ENCODE assay signal across 16 cellular contexts in genomic region chr2:182088681-182089333, GRCh38.
DNase-seq lines count a peak whose midpoint lies in the region; ATAC-seq, FAIRE-seq and TF ChIP-seq lines count a peak whose summit lies in the region.
"Had no signal": no experiment of that assay in that cellular context is flagged by ENCODE, and none has a peak within 500 bp of the region (broad histone marks: within the 10 kb centered on the region; RNA-seq: fewer than 3 reads in every experiment).

No MANE protein-coding gene starts in this region.

- H2BK12ac ChIP-seq in mesenchymal stem cell (ENCODE audit: low read length in 2 of 2) = no peak overlapping the region

- H3K36me3 ChIP-seq in mesenchymal stem cell (ENCODE audit: control insufficient read depth in 1 of 2, insufficient read depth in 2 of 2, low read depth in 1 of 2, low read length in 2 of 2) = no peaks in the 10 kb centered on the region
- H3K36me3 ChIP-seq: BLaER1 treated with 17β-estradiol and CSF1 and Interleukin-3, amounts not matched to agents 10 nM and 100 nM had no signal

- no peak overlapping the region for H3K4me2 ChIP-seq in mesenchymal stem cell (ENCODE audit: low read length, poor library complexity, severe bottlenecking)
- H3K4me2 ChIP-seq: BLaER1 treated with 17β-estradiol and CSF1 and Interleukin-3, amounts not matched to agents 10 nM and 100 nM had no signal

- H2BK5ac ChIP-seq in mesenchymal stem cell (ENCODE audit: low read depth, low read length, poor library complexity, severe bottlenecking) = no peak overlapping the region

- H3K23ac ChIP-seq in mesenchymal stem cell (ENCODE audit: low read length in 2 of 2) = no peak overlapping the region

- FAIRE-seq in endometrium (lab: Jason Lieb, UNC) = peak; percentile 86
- no peak for FAIRE-seq in GM12891 (lab: Jason Lieb, UNC)

- no peak overlapping the region for H2AK5ac ChIP-seq in mesenchymal stem cell (ENCODE audit: low read length, severe bottlenecking)

- no peak overlapping the region for H2AFZ ChIP-seq in mesenchymal stem cell (ENCODE audit: low read depth, low read length)

- TF ChIP-seq POLR2A in GM12891 (IDR thresholded peaks at IDR 0.05; ENCODE audit: low read depth, low read length) = no peak

- no peak overlapping the region for H4K91ac ChIP-seq in mesenchymal stem cell (ENCODE audit: low read length)

- 100% methylated on average over 1 of the region's 3 CpGs for WGBS in mesenchymal stem cell

- peaks cover 3% of the 10 kb centered on the region for H3K9me3 ChIP-seq in mesenchymal stem cell (ENCODE audit: control insufficient read depth, low read length)

- peak overlapping the region; percentile 16 for H3K9ac ChIP-seq in mesenchymal stem cell (ENCODE audit: low read length)
- H3K9ac ChIP-seq: BLaER1 treated with 17β-estradiol and CSF1 and Interleukin-3, amounts not matched to agents 10 nM and 100 nM had no signal

- H4K8ac ChIP-seq in mesenchymal stem cell (ENCODE audit: low read length) = no peak overlapping the region

- no peaks in the 10 kb centered on the region for H3K4me1 ChIP-seq in mesenchymal stem cell (ENCODE audit: control insufficient read depth, insufficient read depth, low read depth, low read length)
- H3K4me1 ChIP-seq: BLaER1 treated with 17β-estradiol and CSF1 and Interleukin-3, amounts not matched to agents 10 nM and 100 nM had no signal

- H2BK15ac ChIP-seq in mesenchymal stem cell (ENCODE audit: low read depth, poor library complexity, severe bottlenecking) = no peak overlapping the region

- no peak overlapping the region for H3K18ac ChIP-seq in mesenchymal stem cell (ENCODE audit: low read depth in 1 of 2, low read length in 2 of 2)

- H3K4ac ChIP-seq in mesenchymal stem cell (ENCODE audit: low read depth in 1 of 2, low read length in 2 of 2) = no peak overlapping the region

- no peaks in the 10 kb centered on the region for H3K79me1 ChIP-seq in mesenchymal stem cell (replicated peaks; ENCODE audit: low read length, poor library complexity, severe bottlenecking)

- no peak overlapping the region for H3K14ac ChIP-seq in mesenchymal stem cell (ENCODE audit: low read length in 2 of 2)

- DNase-seq in Right ventricle myocardium superior = no peak
- no peak for DNase-seq in cardiac septum (ENCODE audit: low spot score)
- DNase-seq in mesenchymal stem cell = no peak
- no peak for DNase-seq in NCI-H128 (lab: John Stamatoyannopoulos, UW; ENCODE audit: unreplicated experiment)
- DNase-seq in GM12891 (ENCODE audit: insufficient read length, low spot score) = no peak
- DNase-seq: Calu3; CD8-positive, alpha-beta T cell; DMS79; KBM-7; NCI-H1105 treated with DMSO at 0.1 percent for 48 hours; NCI-H1694 treated with DMSO at 0.1 percent for 48 hours; OCI-M1; SHP77 treated with DMSO at 0.1 percent for 48 hours had no signal

- no peak overlapping the region for H2BK120ac ChIP-seq in mesenchymal stem cell (ENCODE audit: low read depth, low read length)

- H3K4me3 ChIP-seq in mesenchymal stem cell (ENCODE audit: insufficient read depth in 1 of 2, low read depth in 1 of 2, low read length in 2 of 2) = no peak overlapping the region
- H3K4me3 ChIP-seq: BLaER1 treated with 17β-estradiol and CSF1 and Interleukin-3, amounts not matched to agents 10 nM and 100 nM had no signal

- H3K27me3 ChIP-seq in mesenchymal stem cell (ENCODE audit: control insufficient read depth in 1 of 2, insufficient read depth in 1 of 2, low read length in 2 of 2) = no peaks in the 10 kb centered on the region
- H3K27me3 ChIP-seq: BLaER1 treated with 17β-estradiol and CSF1 and Interleukin-3, amounts not matched to agents 10 nM and 100 nM had no signal

- ATAC-seq in Right ventricle myocardium superior (ENCODE audit: poor library complexity) (peak; percentile 51), HG03196 (IDR thresholded peaks at IDR 0.05; ENCODE audit: unreplicated experiment) (no peak)
- ATAC-seq: CD8-positive, alpha-beta T cell had no signal

- peak overlapping the region; percentile 16 for H3K27ac ChIP-seq in mesenchymal stem cell (ENCODE audit: low read length, poor library complexity, severe bottlenecking)
- H3K27ac ChIP-seq: BLaER1 treated with 17β-estradiol and CSF1 and Interleukin-3, amounts not matched to agents 10 nM and 100 nM had no signal

- intact Hi-C loops in Right ventricle myocardium superior (cut with DNase I) (no loop called here), cardiac septum (cut with DNase I) (no loop called here)

TF ChIP-seq in GM12891, 5 proteins besides CTCF, POLR2A, EP300 and RAD21:
- TF ChIP-seq TAF1 (IDR thresholded peaks at IDR 0.05; ENCODE audit: low read depth, low read length) = no peak
- TF ChIP-seq POU2F2 (IDR thresholded peaks at IDR 0.05; ENCODE audit: low read depth, low read length) = no peak
- no peak for TF ChIP-seq SPI1 (IDR thresholded peaks at IDR 0.05; ENCODE audit: low read depth, low read length)
